In genomic region chr1:154983776-154984466, GRCh38 we compare ENCODE assay signal across 1 cellular context.
TF ChIP-seq lines count a peak whose summit lies in the region.

No MANE protein-coding gene starts in this region.

TF ChIP-seq in endothelial cell of umbilical vein, 7 proteins besides CTCF, POLR2A, EP300 and RAD21:
- TF ChIP-seq JUN (IDR thresholded peaks at IDR 0.05; ENCODE audit: borderline replicate concordance, insufficient read depth, insufficient read length, low read depth) = no peak
- no peak for TF ChIP-seq POLR2AphosphoS5 (IDR thresholded peaks at IDR 0.05; ENCODE audit: insufficient read depth, low read depth, low read length)
- TF ChIP-seq EZH2 (IDR thresholded peaks at IDR 0.05; ENCODE audit: borderline replicate concordance, low read depth, low read length, severe bottlenecking) = no peak
- TF ChIP-seq, protein P1, sequence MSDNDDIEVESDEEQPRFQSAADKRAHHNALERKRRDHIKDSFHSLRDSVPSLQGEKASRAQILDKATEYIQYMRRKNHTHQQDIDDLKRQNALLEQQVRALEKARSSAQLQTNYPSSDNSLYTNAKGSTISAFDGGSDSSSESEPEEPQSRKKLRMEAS (IDR thresholded peaks at IDR 0.05; ENCODE audit: insufficient read depth, insufficient read length) = no peak
- TF ChIP-seq GATA2 (IDR thresholded peaks at IDR 0.05; ENCODE audit: insufficient read depth, insufficient read length, low read depth, low read length) = no peak
- no peak for TF ChIP-seq FOS (IDR thresholded peaks at IDR 0.05; ENCODE audit: borderline replicate concordance, insufficient read depth, low read length)
- TF ChIP-seq MYC (IDR thresholded peaks at IDR 0.05; ENCODE audit: low read depth, low read length) = no peak
TF ChIP-seq in endothelial cell of umbilical vein: peak in this region for 0.
